Comparison of ENCODE assay signal across 1 cellular context in the genomic region with DNA sequence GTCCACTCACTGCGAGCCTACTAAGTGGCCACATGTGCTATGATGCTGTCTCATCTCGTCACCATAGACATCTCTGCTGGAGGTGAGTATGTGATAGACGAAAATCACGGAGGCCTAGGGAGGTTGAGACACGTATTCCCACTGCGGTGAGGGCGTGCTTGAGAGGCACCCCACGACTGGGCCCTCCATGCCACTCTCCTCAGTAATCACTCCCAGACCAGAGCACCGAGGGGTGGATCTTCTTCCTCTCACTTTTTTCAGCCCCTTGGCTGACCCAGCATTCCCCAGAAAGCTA.
TF ChIP-seq lines count a peak whose summit lies in the region.

No MANE protein-coding gene starts in this region.

TF ChIP-seq in liver, 16 proteins besides CTCF, POLR2A, EP300 and RAD21 (continued from another document):
- TF ChIP-seq, protein P1, sequence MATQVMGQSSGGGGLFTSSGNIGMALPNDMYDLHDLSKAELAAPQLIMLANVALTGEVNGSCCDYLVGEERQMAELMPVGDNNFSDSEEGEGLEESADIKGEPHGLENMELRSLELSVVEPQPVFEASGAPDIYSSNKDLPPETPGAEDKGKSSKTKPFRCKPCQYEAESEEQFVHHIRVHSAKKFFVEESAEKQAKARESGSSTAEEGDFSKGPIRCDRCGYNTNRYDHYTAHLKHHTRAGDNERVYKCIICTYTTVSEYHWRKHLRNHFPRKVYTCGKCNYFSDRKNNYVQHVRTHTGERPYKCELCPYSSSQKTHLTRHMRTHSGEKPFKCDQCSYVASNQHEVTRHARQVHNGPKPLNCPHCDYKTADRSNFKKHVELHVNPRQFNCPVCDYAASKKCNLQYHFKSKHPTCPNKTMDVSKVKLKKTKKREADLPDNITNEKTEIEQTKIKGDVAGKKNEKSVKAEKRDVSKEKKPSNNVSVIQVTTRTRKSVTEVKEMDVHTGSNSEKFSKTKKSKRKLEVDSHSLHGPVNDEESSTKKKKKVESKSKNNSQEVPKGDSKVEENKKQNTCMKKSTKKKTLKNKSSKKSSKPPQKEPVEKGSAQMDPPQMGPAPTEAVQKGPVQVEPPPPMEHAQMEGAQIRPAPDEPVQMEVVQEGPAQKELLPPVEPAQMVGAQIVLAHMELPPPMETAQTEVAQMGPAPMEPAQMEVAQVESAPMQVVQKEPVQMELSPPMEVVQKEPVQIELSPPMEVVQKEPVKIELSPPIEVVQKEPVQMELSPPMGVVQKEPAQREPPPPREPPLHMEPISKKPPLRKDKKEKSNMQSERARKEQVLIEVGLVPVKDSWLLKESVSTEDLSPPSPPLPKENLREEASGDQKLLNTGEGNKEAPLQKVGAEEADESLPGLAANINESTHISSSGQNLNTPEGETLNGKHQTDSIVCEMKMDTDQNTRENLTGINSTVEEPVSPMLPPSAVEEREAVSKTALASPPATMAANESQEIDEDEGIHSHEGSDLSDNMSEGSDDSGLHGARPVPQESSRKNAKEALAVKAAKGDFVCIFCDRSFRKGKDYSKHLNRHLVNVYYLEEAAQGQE (IDR thresholded peaks at IDR 0.05): no peak
- TF ChIP-seq EGR1 (IDR thresholded peaks at IDR 0.05; ENCODE audit: low read depth in 2 of 2) (no peak), GABPA (IDR thresholded peaks at IDR 0.05 in 1 of 2, conservative IDR thresholded peaks at IDR 0.05 in 1 of 2) (no peak), JUND (IDR thresholded peaks at IDR 0.05) (no peak), FOXA2 (IDR thresholded peaks at IDR 0.05) (no peak), NR2F2 (IDR thresholded peaks at IDR 0.05) (no peak), YY1 (IDR thresholded peaks at IDR 0.05) (no peak)
- TF ChIP-seq, protein P2, sequence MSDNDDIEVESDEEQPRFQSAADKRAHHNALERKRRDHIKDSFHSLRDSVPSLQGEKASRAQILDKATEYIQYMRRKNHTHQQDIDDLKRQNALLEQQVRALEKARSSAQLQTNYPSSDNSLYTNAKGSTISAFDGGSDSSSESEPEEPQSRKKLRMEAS (IDR thresholded peaks at IDR 0.05): no peak
- TF ChIP-seq, protein P3, sequence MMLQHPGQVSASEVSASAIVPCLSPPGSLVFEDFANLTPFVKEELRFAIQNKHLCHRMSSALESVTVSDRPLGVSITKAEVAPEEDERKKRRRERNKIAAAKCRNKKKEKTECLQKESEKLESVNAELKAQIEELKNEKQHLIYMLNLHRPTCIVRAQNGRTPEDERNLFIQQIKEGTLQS (IDR thresholded peaks at IDR 0.05): no peak
